8 cellular contexts compared by ENCODE assay signal in genomic region chr17:80454557-80455327, GRCh38. TPM values are rescaled to one million over a fixed set of nuclear protein-coding genes. Genes with fewer than 3 reads are reported as not detected.
DNase-seq lines count a peak whose midpoint lies in the region; ATAC-seq and TF ChIP-seq lines count a peak whose summit lies in the region.

No MANE protein-coding gene starts in this region.

- H3K27ac ChIP-seq in brain microvascular endothelial cell = peak overlapping the region; percentile 93

- in situ Hi-C loops in brain microvascular endothelial cell (cut with HindIII; ENCODE audit: low pct_ligation_motif_present, low sequenced_read_pairs) = no loop called here

- no peaks in the 10 kb centered on the region for H3K36me3 ChIP-seq in brain microvascular endothelial cell (replicated peaks)

- TF ChIP-seq CTCF in brain microvascular endothelial cell (IDR thresholded peaks at IDR 0.05; ENCODE audit: low read depth, low read length, missing control alignments) = no peak

- H3K4me3 ChIP-seq in brain microvascular endothelial cell (ENCODE audit: low read depth, low read length) (peak overlapping the region; percentile 69), iPS-11a (ENCODE audit: low read depth, low read length) (peak overlapping the region; percentile 76), skeletal muscle cell (ENCODE audit: low read depth, low read length) (peak overlapping the region; percentile 73)

- peak; percentile 77 for ATAC-seq in GM18858 (IDR thresholded peaks at IDR 0.05; ENCODE audit: unreplicated experiment)
- peak; percentile 86 for ATAC-seq in HG03066 (IDR thresholded peaks at IDR 0.05; ENCODE audit: low read depth, unreplicated experiment)

- peak; percentile 90 for DNase-seq in A172 (ENCODE audit: low spot score)
- peak; percentile 82 for DNase-seq in NCI-H2107 treated with DMSO at 0.1 percent for 48 hours (lab: John Stamatoyannopoulos, UW; ENCODE audit: unreplicated experiment)
- peak; percentile 96 for DNase-seq in UCSD-AML1 (lab: John Stamatoyannopoulos, UW; ENCODE audit: unreplicated experiment)
- DNase-seq in brain microvascular endothelial cell = peak; percentile 92
- peak; percentile 90 for DNase-seq in skeletal muscle cell (ENCODE audit: low read depth)

- no peaks in the 10 kb centered on the region for H3K27me3 ChIP-seq in brain microvascular endothelial cell (replicated peaks)

RNA-seq across cellular contexts. Expression of gene NPTX1, which starts 21.7 kb away (rescaled TPM):
- 0.46 and 0.53 TPM in 2 replicates for total RNA-seq in A172 (2014; rRNA removed; shearing (Covaris generic))

RNA-seq across cellular contexts. Expression of gene ENDOV, which starts 39.8 kb away (rescaled TPM):
- total RNA-seq in A172 (2014; rRNA removed; shearing (Covaris generic)) = 19.9 and 60.1 TPM in 2 replicates

Comparison
In these comparisons a context has a peak if more than half of its experiments do, and no peak if none do; other contexts are left out.
1. Peak in every context shown above with its lines: DNase-seq, ATAC-seq, H3K4me3 ChIP-seq and H3K27ac ChIP-seq.